8 cellular contexts compared by ENCODE assay signal in genomic region chr6:10425973-10426780, GRCh38. TPM values are rescaled to one million over a fixed set of nuclear protein-coding genes. Genes with fewer than 3 reads are reported as not detected.
DNase-seq lines count a peak whose midpoint lies in the region; ATAC-seq and TF ChIP-seq lines count a peak whose summit lies in the region.

No MANE protein-coding gene starts in this region.

- H3K27ac Mint-ChIP-seq in activated T-helper 2 cell treated with anti-CD3 and anti-CD28 coated beads, Interferon-gamma antibody, Interleukin-2, Interleukin-4, amounts not matched to agents 10 μg/mL and 5 μg/mL and 100 μg/mL, durations not matched to agents 14 hours and 24 hours and 36 hours = no peak overlapping the region

- H4K20me1 ChIP-seq in PC-3 (ENCODE audit: low read length) = no peaks in the 10 kb centered on the region

- intact Hi-C loops in activated T-helper 2 cell treated with anti-CD3 and anti-CD28 coated beads, Interferon-gamma antibody, Interleukin-2, Interleukin-4, amounts not matched to agents 10 μg/mL and 5 μg/mL and 100 μg/mL, durations not matched to agents 14 hours and 24 hours and 36 hours (cut with micrococcal nuclease) = loop anchor here (2.0 to 10.0 kb wide), 4 partner anchors 15 to 619 kb away; partner anchors contain the start of gene ELOVL2
- intact Hi-C loops in spleen (cut with DNase I; ENCODE audit: low total_unique reads) (no loop called here), PC-3 (cut with micrococcal nuclease) (no loop called here)

- ATAC-seq in GM19025 (IDR thresholded peaks at IDR 0.05; ENCODE audit: low read depth, unreplicated experiment) = peak; percentile 73
- peak; percentile 65 for ATAC-seq in HG03354 (IDR thresholded peaks at IDR 0.05; ENCODE audit: poor library complexity, severe bottlenecking, unreplicated experiment)
- no peak for ATAC-seq in PC-3

- H3K9me3 ChIP-seq in spleen (no peaks in the 10 kb centered on the region), PC-3 (ENCODE audit: low read length) (no peaks in the 10 kb centered on the region)

- H3K27ac ChIP-seq in spleen (no peak overlapping the region), PC-3 (ENCODE audit: low read length) (no peak overlapping the region)

- H3K4me3 Mint-ChIP-seq in activated T-helper 2 cell treated with anti-CD3 and anti-CD28 coated beads, Interferon-gamma antibody, Interleukin-2, Interleukin-4, amounts not matched to agents 10 μg/mL and 5 μg/mL and 100 μg/mL, durations not matched to agents 14 hours and 24 hours and 36 hours (ENCODE audit: low read depth) = peak overlapping the region; percentile 55

- H3K36me3 Mint-ChIP-seq in activated T-helper 2 cell treated with anti-CD3 and anti-CD28 coated beads, Interferon-gamma antibody, Interleukin-2, Interleukin-4, amounts not matched to agents 10 μg/mL and 5 μg/mL and 100 μg/mL, durations not matched to agents 14 hours and 24 hours and 36 hours (ENCODE audit: low read depth) = no peaks in the 10 kb centered on the region

- 1 to 4% (median 3%) methylated on average over 18 to 55 of the region's 55 CpGs for WGBS in spleen, 5 donors

- no TSS peak for BruUV-seq in PC-3 (replicated peaks; lab: Mats Ljungman, UMichigan)

- H3F3A ChIP-seq in PC-3 (ENCODE audit: low read length, unreplicated experiment) = no peaks in the 10 kb centered on the region

- peak overlapping the region; percentile 46 for H3K4me3 ChIP-seq in BJ (ENCODE audit: low read depth, low read length)
- H3K4me3 ChIP-seq in iPS-11a (ENCODE audit: low read depth, low read length) = peak overlapping the region; percentile 43
- H3K4me3 ChIP-seq in spleen = peak overlapping the region; percentile 16 to 69 (median 47)
- no peak overlapping the region for H3K4me3 ChIP-seq in PC-3 (ENCODE audit: low read length)

- TF ChIP-seq CTCF in BJ (IDR thresholded peaks at IDR 0.05; ENCODE audit: insufficient read depth, low read depth, low read length) (no peak), spleen (IDR thresholded peaks at IDR 0.05 in 8 of 11, conservative IDR thresholded peaks at IDR 0.05 in 3 of 11) (no peak), PC-3 (conservative IDR thresholded peaks at IDR 0.05; ENCODE audit: low read depth, low read length) (no peak)

- CTCF ChIA-PET in BJ (lab: Yijun Ruan, JAX) (interaction anchor here (0.6 to 8.5 kb wide), 5 partner anchors 12 to 1443 kb away, joined by 3 to 68 read pairs (median 4); partner anchors contain the start of gene TFAP2A), PC-3 (lab: Charles Lee) (interaction anchor here (0.5 kb wide), 1 partner anchor 12 kb away, joined by 3 read pairs; the partner anchor contains the start of gene TFAP2A)

- H3K9ac ChIP-seq in PC-3 (ENCODE audit: low read length) = no peak overlapping the region

- no peaks in the 10 kb centered on the region for H3K9me2 ChIP-seq in PC-3 (replicated peaks; ENCODE audit: low read length)

- H3K4me1 Mint-ChIP-seq in activated T-helper 2 cell treated with anti-CD3 and anti-CD28 coated beads, Interferon-gamma antibody, Interleukin-2, Interleukin-4, amounts not matched to agents 10 μg/mL and 5 μg/mL and 100 μg/mL, durations not matched to agents 14 hours and 24 hours and 36 hours (ENCODE audit: low read depth) = peaks cover 13% of the 10 kb centered on the region

- POLR2A ChIA-PET in BJ (lab: Charles Lee) (interaction anchor here (0.6 to 1.7 kb wide), 3 partner anchors 11 to 1188 kb away, joined by 3 to 16 read pairs (median 5); partner anchors contain the start of gene TFAP2A), PC-3 (lab: Charles Lee; ENCODE audit: unreplicated experiment) (no interaction called here)

- no peaks in the 10 kb centered on the region for H3K36me3 ChIP-seq in BJ (ENCODE audit: control insufficient read depth, insufficient read depth, low read length)
- no peaks in the 10 kb centered on the region for H3K36me3 ChIP-seq in spleen
- no peaks in the 10 kb centered on the region for H3K36me3 ChIP-seq in PC-3 (ENCODE audit: low read depth, low read length)

- no peak for TF ChIP-seq POLR2A in spleen (IDR thresholded peaks at IDR 0.05)

- no peaks in the 10 kb centered on the region for H3K9me3 Mint-ChIP-seq in activated T-helper 2 cell treated with anti-CD3 and anti-CD28 coated beads, Interferon-gamma antibody, Interleukin-2, Interleukin-4, amounts not matched to agents 10 μg/mL and 5 μg/mL and 100 μg/mL, durations not matched to agents 14 hours and 24 hours and 36 hours

- DNase-seq in BJ (ENCODE audit: low read depth) (no peak), spleen (no peak), PC-3 (no peak)
- no peak for DNase-seq in activated T-helper 2 cell treated with anti-CD3 and anti-CD28 coated beads, Interferon-gamma antibody, Interleukin-2, Interleukin-4, amounts not matched to agents 10 μg/mL and 5 μg/mL and 100 μg/mL, durations not matched to agents 14 hours and 24 hours and 36 hours (ENCODE audit: low spot score)
- DNase-seq in stimulated activated CD4-positive, alpha-beta T cell treated with anti-CD3 and anti-CD28 coated beads, Interleukin-4, amount 100 ng/mL, for 24 hours = no peak

- no peaks in the 10 kb centered on the region for H3K79me2 ChIP-seq in PC-3 (ENCODE audit: low read length)

- no peak overlapping the region for H2AFZ ChIP-seq in PC-3 (ENCODE audit: low read length)

- H3K27me3 Mint-ChIP-seq in activated T-helper 2 cell treated with anti-CD3 and anti-CD28 coated beads, Interferon-gamma antibody, Interleukin-2, Interleukin-4, amounts not matched to agents 10 μg/mL and 5 μg/mL and 100 μg/mL, durations not matched to agents 14 hours and 24 hours and 36 hours (ENCODE audit: low read depth) = peaks cover 81% of the 10 kb centered on the region

- H3K4me1 ChIP-seq in spleen (peaks cover 4 to 26% (median 19%) of the 10 kb centered on the region in 6 donors), PC-3 (ENCODE audit: insufficient read depth, low read length) (peaks cover 12% of the 10 kb centered on the region; the same call in 1 of the 2 replicates)

- no peaks in the 10 kb centered on the region for H3K27me3 ChIP-seq in BJ (ENCODE audit: control insufficient read depth, insufficient read depth, low read length)
- H3K27me3 ChIP-seq in spleen (replicated peaks in 1 of 7) = peaks cover 6 to 97% (median 64%) of the 10 kb centered on the region in 7 donors
- H3K27me3 ChIP-seq in PC-3 (ENCODE audit: low read length) = no peaks in the 10 kb centered on the region

- H3K4me2 ChIP-seq in PC-3 (ENCODE audit: low read length) = no peak overlapping the region

RNA-seq across cellular contexts. Expression of gene TFAP2A, which starts 11.3 kb away (rescaled TPM):
- 12.6 and 14.0 TPM in 2 replicates for polyA plus RNA-seq in BJ (2011; rRNA removed)
- polyA minus RNA-seq in BJ (2011; rRNA and poly(A)+ RNA removed) = 8.0 and 11.0 TPM in 2 replicates
- total RNA-seq in activated T-helper 2 cell treated with anti-CD3 and anti-CD28 coated beads, Interferon-gamma antibody, Interleukin-2, Interleukin-4, amounts not matched to agents 10 μg/mL and 5 μg/mL and 100 μg/mL, durations not matched to agents 14 hours and 24 hours and 36 hours = 0.23 TPM in 1 of 2 replicates, not detected in the other
- under 1 TPM in 3 of 7 donors, not detected in 4; 0.27 to 0.94 (median 0.28) TPM for total RNA-seq in spleen
- under 1 TPM; 0.04 to 0.19 (median 0.11) TPM for polyA plus RNA-seq in spleen
- total RNA-seq in PC-3 (2014; rRNA removed) = 29.4 and 35.5 TPM in 2 replicates

Comparison
In these comparisons a context has a peak if more than half of its experiments do, and no peak if none do; other contexts are left out.
1. RNA of gene TFAP2A, which starts 11.3 kb away (total RNA-seq): 29.4 to 35.5 TPM in PC-3; 0.27 to 0.94 TPM in spleen and 0.23 TPM in activated T-helper 2 cell treated with anti-CD3 and anti-CD28 coated beads, Interferon-gamma antibody, Interleukin-2, Interleukin-4, amounts not matched to agents 10 μg/mL and 5 μg/mL and 100 μg/mL, durations not matched to agents 14 hours and 24 hours and 36 hours; every median in the first group is over 10 times any median in the second.